1 cellular context compared by ENCODE assay signal in genomic region chr19:7629347-7630054, GRCh38.
TF ChIP-seq lines count a peak whose summit lies in the region.

A gene with protein sequence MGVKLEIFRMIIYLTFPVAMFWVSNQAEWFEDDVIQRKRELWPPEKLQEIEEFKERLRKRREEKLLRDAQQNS (plus strand): TSS chr19:7629793. CDS start chr19:7629834, 41 bp downstream.
Gene XAB2 (minus strand): TSS chr19:7629545. CDS start chr19:7629527, 18 bp downstream.

TF ChIP-seq in GM12878, 131 proteins besides CTCF, POLR2A, EP300 and RAD21 (continued from another document):
- TF ChIP-seq, protein P1, sequence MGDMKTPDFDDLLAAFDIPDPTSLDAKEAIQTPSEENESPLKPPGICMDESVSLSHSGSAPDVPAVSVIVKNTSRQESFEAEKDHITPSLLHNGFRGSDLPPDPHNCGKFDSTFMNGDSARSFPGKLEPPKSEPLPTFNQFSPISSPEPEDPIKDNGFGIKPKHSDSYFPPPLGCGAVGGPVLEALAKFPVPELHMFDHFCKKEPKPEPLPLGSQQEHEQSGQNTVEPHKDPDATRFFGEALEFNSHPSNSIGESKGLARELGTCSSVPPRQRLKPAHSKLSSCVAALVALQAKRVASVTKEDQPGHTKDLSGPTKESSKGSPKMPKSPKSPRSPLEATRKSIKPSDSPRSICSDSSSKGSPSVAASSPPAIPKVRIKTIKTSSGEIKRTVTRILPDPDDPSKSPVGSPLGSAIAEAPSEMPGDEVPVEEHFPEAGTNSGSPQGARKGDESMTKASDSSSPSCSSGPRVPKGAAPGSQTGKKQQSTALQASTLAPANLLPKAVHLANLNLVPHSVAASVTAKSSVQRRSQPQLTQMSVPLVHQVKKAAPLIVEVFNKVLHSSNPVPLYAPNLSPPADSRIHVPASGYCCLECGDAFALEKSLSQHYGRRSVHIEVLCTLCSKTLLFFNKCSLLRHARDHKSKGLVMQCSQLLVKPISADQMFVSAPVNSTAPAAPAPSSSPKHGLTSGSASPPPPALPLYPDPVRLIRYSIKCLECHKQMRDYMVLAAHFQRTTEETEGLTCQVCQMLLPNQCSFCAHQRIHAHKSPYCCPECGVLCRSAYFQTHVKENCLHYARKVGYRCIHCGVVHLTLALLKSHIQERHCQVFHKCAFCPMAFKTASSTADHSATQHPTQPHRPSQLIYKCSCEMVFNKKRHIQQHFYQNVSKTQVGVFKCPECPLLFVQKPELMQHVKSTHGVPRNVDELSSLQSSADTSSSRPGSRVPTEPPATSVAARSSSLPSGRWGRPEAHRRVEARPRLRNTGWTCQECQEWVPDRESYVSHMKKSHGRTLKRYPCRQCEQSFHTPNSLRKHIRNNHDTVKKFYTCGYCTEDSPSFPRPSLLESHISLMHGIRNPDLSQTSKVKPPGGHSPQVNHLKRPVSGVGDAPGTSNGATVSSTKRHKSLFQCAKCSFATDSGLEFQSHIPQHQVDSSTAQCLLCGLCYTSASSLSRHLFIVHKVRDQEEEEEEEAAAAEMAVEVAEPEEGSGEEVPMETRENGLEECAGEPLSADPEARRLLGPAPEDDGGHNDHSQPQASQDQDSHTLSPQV (IDR thresholded peaks at IDR 0.05) = no peak
- TF ChIP-seq SUZ12 (IDR thresholded peaks at IDR 0.05; ENCODE audit: unreplicated experiment) (no peak), NR2F1 (conservative IDR thresholded peaks at IDR 0.05) (no peak), GABPA (IDR thresholded peaks at IDR 0.05; ENCODE audit: low read depth) (peak; percentile 93), CREB1 (IDR thresholded peaks at IDR 0.05; ENCODE audit: low read depth) (peak; percentile 100)
